In genomic region chrX:47836164-47837072, GRCh38 we compare ENCODE assay signal across 8 cellular contexts.
A peak's percentile ranks its signal among the peaks of the same experiment; 100 is the strongest.
DNase-seq lines count a peak whose midpoint lies in the region; ATAC-seq and FAIRE-seq lines count a peak whose summit lies in the region.

TSS of gene ZNF81 (plus strand) at chrX:47836902. CDS start at chrX:47846268, 9,366 bp downstream.

- peaks cover 4% of the 10 kb centered on the region; the same call in 1 of the 2 replicates for H4K20me1 ChIP-seq in BLaER1

- H3K27ac ChIP-seq in BLaER1: peak within 1 kb of the TSS; percentile 77

- H3K4me2 ChIP-seq in BLaER1: peak within 1 kb of the TSS; percentile 76

- ATAC-seq in GM19324 (IDR thresholded peaks at IDR 0.05; ENCODE audit: low FRiP score, unreplicated experiment): peak; percentile 94
- peak; percentile 93 for ATAC-seq in HG03460 (IDR thresholded peaks at IDR 0.05; ENCODE audit: unreplicated experiment)

- H3K9ac ChIP-seq in BLaER1: peak within 1 kb of the TSS; percentile 72

- peak; percentile 90 for DNase-seq in NCI-H524 treated with DMSO at 0.1 percent for 48 hours (lab: John Stamatoyannopoulos, UW)
- peak; percentile 87 to 89 for DNase-seq in activated CD4-positive, alpha-beta T cell treated with anti-CD3 and anti-CD28 coated beads for 4 hours
- DNase-seq in kidney glomerular epithelial cell (lab: John Stamatoyannopoulos, UW): peak; percentile 93
- peak; percentile 71 to 78 for DNase-seq in stimulated activated CD4-positive, alpha-beta T cell treated with anti-CD3 and anti-CD28 coated beads, Interleukin-1b, Interleukin-23, amount 100 ng/mL, for 1 hour (ENCODE audit: low read depth in 2 of 2)

- no peaks in the 10 kb centered on the region for H3K9me3 ChIP-seq in BLaER1

- H3K36me3 ChIP-seq in BLaER1: no peaks in the 10 kb centered on the region

- H3K27me3 ChIP-seq in BLaER1: peaks cover 79% of the 10 kb centered on the region

- peak; percentile 75 for FAIRE-seq in colon (lab: Jason Lieb, UNC)

- peaks cover 23% of the 10 kb centered on the region for H3K4me1 ChIP-seq in BLaER1

- peak within 1 kb of the TSS; percentile 70 for H3K4me3 ChIP-seq in BLaER1

Comparison
In these comparisons a context has a peak if more than half of its experiments do, and no peak if none do; other contexts are left out.
1. Peak in every context shown above with its lines: DNase-seq, ATAC-seq, H3K4me3 ChIP-seq and H3K27ac ChIP-seq.